In the genomic region with DNA sequence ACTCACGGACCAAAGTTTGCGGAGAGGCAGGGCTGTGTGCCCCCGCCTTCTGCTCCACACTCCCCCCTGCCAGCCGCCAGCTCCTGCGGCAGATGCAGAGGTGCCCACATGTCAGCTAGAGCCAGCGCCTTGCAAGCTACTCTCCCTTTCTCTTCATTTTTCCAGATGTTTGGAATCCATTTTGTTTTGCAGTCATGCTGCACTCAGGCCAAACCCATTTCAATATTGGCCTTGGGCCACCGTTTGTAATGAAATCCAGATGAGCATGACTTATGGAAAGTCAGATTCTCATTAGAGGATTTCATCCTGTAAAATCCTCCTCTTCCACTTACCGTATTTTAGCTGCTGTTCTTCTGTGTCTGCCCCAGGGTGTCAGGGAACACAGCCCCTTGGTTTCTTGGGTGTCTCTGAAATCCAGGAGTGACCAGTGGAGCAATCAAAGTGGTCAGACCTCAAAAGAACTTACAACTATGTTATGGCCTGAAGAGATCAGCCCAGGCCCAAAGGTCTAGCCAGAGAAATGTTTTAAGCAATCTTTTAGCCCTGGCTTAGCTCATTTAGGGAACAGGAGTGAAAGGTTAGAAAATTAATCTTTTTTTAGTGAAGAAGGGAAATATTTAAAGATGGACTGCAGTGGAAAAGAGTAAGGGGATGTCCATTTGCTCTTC, we compare ENCODE assay signal across 9 cellular contexts.
DNase-seq lines count a peak whose midpoint lies in the region; ATAC-seq and TF ChIP-seq lines count a peak whose summit lies in the region.
"Had no signal": no experiment of that assay in that cellular context is flagged by ENCODE, and none has a peak within 500 bp of the region (broad histone marks: within the 10 kb centered on the region; RNA-seq: fewer than 3 reads in every experiment).

No MANE protein-coding gene starts in this region.

- H3K9me3 Mint-ChIP-seq in stimulated activated memory B cell treated with anti-CD40 and anti-IgM and Interleukin-4, amounts not matched to agents 10 μg/mL and 1 μg/mL and 100 μg/mL, for 72 hours: no peaks in the 10 kb centered on the region

- CTCF ChIA-PET in GM10248 (lab: Yijun Ruan, JAX): interaction anchor here (1.2 to 1.4 kb wide), 2 partner anchors 10 to 242 kb away, joined by 3 read pairs; no protein-coding TSS in a partner anchor

- POLR2A ChIA-PET in GM10248 (lab: Yijun Ruan, JAX): no interaction called here

- H3K36me3 Mint-ChIP-seq in stimulated activated memory B cell treated with anti-CD40 and anti-IgM and Interleukin-4, amounts not matched to agents 10 μg/mL and 1 μg/mL and 100 μg/mL, for 72 hours: peaks cover 79% of the 10 kb centered on the region

- no peak for TF ChIP-seq CTCF in GM10248 (IDR thresholded peaks at IDR 0.05; ENCODE audit: control extremely low read depth, extremely low read depth, low read depth, missing control alignments)

- H3K4me3 Mint-ChIP-seq in stimulated activated memory B cell treated with anti-CD40 and anti-IgM and Interleukin-4, amounts not matched to agents 10 μg/mL and 1 μg/mL and 100 μg/mL, for 72 hours: no peak overlapping the region

- intact Hi-C loops in left ventricle myocardium superior (cut with micrococcal nuclease): no loop called here

- DNase-seq in GM10248 (ENCODE audit: extremely low spot score) (peak; percentile 7), amniotic epithelial cell (ENCODE audit: low read depth) (peak; percentile 60), left ventricle myocardium superior (no peak), islet precursor cell (no peak), NCI-H524 treated with DMSO at 0.1 percent for 48 hours (lab: John Stamatoyannopoulos, UW) (no peak), NCI-H69 (lab: John Stamatoyannopoulos, UW) (no peak)
- no peak for DNase-seq in stimulated activated CD4-positive, alpha-beta T cell treated with anti-CD3 and anti-CD28 coated beads, Interleukin-4, amount 100 ng/mL, for 24 hours
- DNase-seq: T-helper 9 cell had no signal

- no peaks in the 10 kb centered on the region for H3K27me3 Mint-ChIP-seq in stimulated activated memory B cell treated with anti-CD40 and anti-IgM and Interleukin-4, amounts not matched to agents 10 μg/mL and 1 μg/mL and 100 μg/mL, for 72 hours

- peaks cover 22% of the 10 kb centered on the region for H3K4me1 Mint-ChIP-seq in stimulated activated memory B cell treated with anti-CD40 and anti-IgM and Interleukin-4, amounts not matched to agents 10 μg/mL and 1 μg/mL and 100 μg/mL, for 72 hours

- peak overlapping the region; percentile 66 for H3K27ac Mint-ChIP-seq in stimulated activated memory B cell treated with anti-CD40 and anti-IgM and Interleukin-4, amounts not matched to agents 10 μg/mL and 1 μg/mL and 100 μg/mL, for 72 hours

- ATAC-seq in left ventricle myocardium superior: peak; percentile 3
- ATAC-seq in stimulated activated memory B cell treated with anti-CD40 and anti-IgM and Interleukin-4, amounts not matched to agents 10 μg/mL and 1 μg/mL and 100 μg/mL, for 72 hours: no peak

Comparison
In these comparisons a context has a peak if more than half of its experiments do, and no peak if none do; other contexts are left out.
1. DNase-seq: peak in GM10248 (single experiment) and amniotic epithelial cell (single experiment); none in left ventricle myocardium superior (single experiment), stimulated activated CD4-positive, alpha-beta T cell treated with anti-CD3 and anti-CD28 coated beads, Interleukin-4, amount 100 ng/mL, for 24 hours (single experiment), islet precursor cell (single experiment), NCI-H524 treated with DMSO at 0.1 percent for 48 hours (single experiment) and NCI-H69 (single experiment).